Comparison of ENCODE assay signal across 1 cellular context in genomic region chr7:131094685-131095084, GRCh38.
TF ChIP-seq lines count a peak whose summit lies in the region.

No MANE protein-coding gene starts in this region.

TF ChIP-seq in WTC11, 78 proteins besides CTCF, POLR2A, EP300 and RAD21 (continued from another document):
- TF ChIP-seq ZMAT4 (CRISPR knock-in tag; IDR thresholded peaks at IDR 0.05) (no peak), ERG (CRISPR knock-in tag; IDR thresholded peaks at IDR 0.05) (no peak), ZSCAN18 (CRISPR knock-in tag; IDR thresholded peaks at IDR 0.05) (no peak), IRF2 (CRISPR knock-in tag; IDR thresholded peaks at IDR 0.05; ENCODE audit: borderline replicate concordance, low read depth) (no peak), GABPB1 (CRISPR knock-in tag; IDR thresholded peaks at IDR 0.05) (no peak), ZNF121 (CRISPR knock-in tag; IDR thresholded peaks at IDR 0.05) (no peak), AFF4 (CRISPR knock-in tag; IDR thresholded peaks at IDR 0.05; ENCODE audit: borderline replicate concordance) (no peak), CBFB (CRISPR knock-in tag; IDR thresholded peaks at IDR 0.05; ENCODE audit: low read depth) (no peak), KAT7 (CRISPR knock-in tag; IDR thresholded peaks at IDR 0.05; ENCODE audit: borderline replicate concordance) (no peak), CREB1 (CRISPR knock-in tag; IDR thresholded peaks at IDR 0.05) (no peak)
